In genomic region chr7:73342645-73343044, GRCh38 we compare ENCODE assay signal across 1 cellular context.
A peak's percentile ranks its signal among the peaks of the same experiment; 100 is the strongest.
TF ChIP-seq lines count a peak whose summit lies in the region.

No MANE protein-coding gene starts in this region.

TF ChIP-seq in HepG2, 621 proteins besides CTCF, POLR2A, EP300 and RAD21 (continued from another document and continues in another):
- no peak for TF ChIP-seq LCORL (IDR thresholded peaks at IDR 0.05)
- peak; percentile 56; the same call in 1 of the 2 replicates for TF ChIP-seq LCORL (CRISPR knock-in tag; IDR thresholded peaks at IDR 0.05)
- TF ChIP-seq HOXD1 (CRISPR knock-in tag; IDR thresholded peaks at IDR 0.05) = 0 out of 2 replicates have a peak, but pooled peaks have one; percentile 30
- TF ChIP-seq ZNF326 (CRISPR knock-in tag; IDR thresholded peaks at IDR 0.05; ENCODE audit: borderline replicate concordance) = no peak
- peak; percentile 27; the same call in 1 of the 2 replicates for TF ChIP-seq GATAD2A (CRISPR knock-in tag; IDR thresholded peaks at IDR 0.05)
- TF ChIP-seq ZBTB3 (CRISPR knock-in tag; IDR thresholded peaks at IDR 0.05; ENCODE audit: borderline replicate concordance, low read depth) = no peak
- no peak for TF ChIP-seq ZNF318 (CRISPR knock-in tag; IDR thresholded peaks at IDR 0.05)
- TF ChIP-seq FIP1L1 (IDR thresholded peaks at IDR 0.05; ENCODE audit: borderline replicate concordance, insufficient read depth, low read depth, low read length) = no peak
- no peak for TF ChIP-seq ZNF569 (CRISPR knock-in tag; IDR thresholded peaks at IDR 0.05; ENCODE audit: borderline replicate concordance)
- no peak for TF ChIP-seq ZNF572 (CRISPR knock-in tag; IDR thresholded peaks at IDR 0.05)
- no peak for TF ChIP-seq ZNF264 (CRISPR knock-in tag; IDR thresholded peaks at IDR 0.05)
- no peak; the same call in 1 of the 2 replicates for TF ChIP-seq TARDBP (CRISPR knock-in tag; IDR thresholded peaks at IDR 0.05)
- TF ChIP-seq ZNF124 (CRISPR knock-in tag; IDR thresholded peaks at IDR 0.05) = no peak
- no peak for TF ChIP-seq HIVEP1 (CRISPR knock-in tag; IDR thresholded peaks at IDR 0.05)
- 0 out of 2 replicates have a peak, but pooled peaks have one; percentile 32 for TF ChIP-seq ZNF331 (CRISPR knock-in tag; IDR thresholded peaks at IDR 0.05)
- TF ChIP-seq FOXJ3 (CRISPR knock-in tag; IDR thresholded peaks at IDR 0.05; ENCODE audit: borderline replicate concordance) = peak; percentile 45; the same call in 1 of the 2 replicates
- 0 out of 2 replicates have a peak, but pooled peaks have one; percentile 11 for TF ChIP-seq PATZ1 (CRISPR knock-in tag; IDR thresholded peaks at IDR 0.05)
- no peak for TF ChIP-seq GPN1 (CRISPR knock-in tag; IDR thresholded peaks at IDR 0.05; ENCODE audit: borderline replicate concordance)
- TF ChIP-seq TEAD2 (CRISPR knock-in tag; IDR thresholded peaks at IDR 0.05) = peak; percentile 79; the same call in 1 of the 2 replicates
- TF ChIP-seq HINFP (CRISPR knock-in tag; IDR thresholded peaks at IDR 0.05; ENCODE audit: low read depth) = 0 out of 2 replicates have a peak, but pooled peaks have one; percentile 22
- 0 out of 2 replicates have a peak, but pooled peaks have one; percentile 44 for TF ChIP-seq ZNF557 (CRISPR knock-in tag; IDR thresholded peaks at IDR 0.05)
- peak; percentile 28; the same call in 1 of the 2 replicates for TF ChIP-seq SALL2 (CRISPR knock-in tag; IDR thresholded peaks at IDR 0.05)
- TF ChIP-seq, protein P1, sequence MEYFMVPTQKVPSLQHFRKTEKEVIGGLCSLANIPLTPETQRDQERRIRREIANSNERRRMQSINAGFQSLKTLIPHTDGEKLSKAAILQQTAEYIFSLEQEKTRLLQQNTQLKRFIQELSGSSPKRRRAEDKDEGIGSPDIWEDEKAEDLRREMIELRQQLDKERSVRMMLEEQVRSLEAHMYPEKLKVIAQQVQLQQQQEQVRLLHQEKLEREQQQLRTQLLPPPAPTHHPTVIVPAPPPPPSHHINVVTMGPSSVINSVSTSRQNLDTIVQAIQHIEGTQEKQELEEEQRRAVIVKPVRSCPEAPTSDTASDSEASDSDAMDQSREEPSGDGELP (IDR thresholded peaks at IDR 0.05; ENCODE audit: borderline replicate concordance, low read depth) = peak; percentile 90; the same call in 1 of the 2 replicates
- no peak for TF ChIP-seq KLF13 (CRISPR knock-in tag; IDR thresholded peaks at IDR 0.05)
- TF ChIP-seq SALL1 (CRISPR knock-in tag; IDR thresholded peaks at IDR 0.05) = peak; percentile 53; the same call in 1 of the 2 replicates
- TF ChIP-seq FOXA3 (CRISPR knock-in tag; IDR thresholded peaks at IDR 0.05) = peak; percentile 60; the same call in 1 of the 2 replicates
- TF ChIP-seq ZNF605 (CRISPR knock-in tag; IDR thresholded peaks at IDR 0.05) = peak; percentile 67
- TF ChIP-seq NCOR1 (IDR thresholded peaks at IDR 0.05; ENCODE audit: borderline replicate concordance, low read length) = no peak
- TF ChIP-seq, protein P2, sequence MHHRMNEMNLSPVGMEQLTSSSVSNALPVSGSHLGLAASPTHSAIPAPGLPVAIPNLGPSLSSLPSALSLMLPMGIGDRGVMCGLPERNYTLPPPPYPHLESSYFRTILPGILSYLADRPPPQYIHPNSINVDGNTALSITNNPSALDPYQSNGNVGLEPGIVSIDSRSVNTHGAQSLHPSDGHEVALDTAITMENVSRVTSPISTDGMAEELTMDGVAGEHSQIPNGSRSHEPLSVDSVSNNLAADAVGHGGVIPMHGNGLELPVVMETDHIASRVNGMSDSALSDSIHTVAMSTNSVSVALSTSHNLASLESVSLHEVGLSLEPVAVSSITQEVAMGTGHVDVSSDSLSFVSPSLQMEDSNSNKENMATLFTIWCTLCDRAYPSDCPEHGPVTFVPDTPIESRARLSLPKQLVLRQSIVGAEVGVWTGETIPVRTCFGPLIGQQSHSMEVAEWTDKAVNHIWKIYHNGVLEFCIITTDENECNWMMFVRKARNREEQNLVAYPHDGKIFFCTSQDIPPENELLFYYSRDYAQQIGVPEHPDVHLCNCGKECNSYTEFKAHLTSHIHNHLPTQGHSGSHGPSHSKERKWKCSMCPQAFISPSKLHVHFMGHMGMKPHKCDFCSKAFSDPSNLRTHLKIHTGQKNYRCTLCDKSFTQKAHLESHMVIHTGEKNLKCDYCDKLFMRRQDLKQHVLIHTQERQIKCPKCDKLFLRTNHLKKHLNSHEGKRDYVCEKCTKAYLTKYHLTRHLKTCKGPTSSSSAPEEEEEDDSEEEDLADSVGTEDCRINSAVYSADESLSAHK (CRISPR knock-in tag; IDR thresholded peaks at IDR 0.05; ENCODE audit: borderline replicate concordance) = no peak
- peak; percentile 31; the same call in 1 of the 2 replicates for TF ChIP-seq SIX1 (CRISPR knock-in tag; IDR thresholded peaks at IDR 0.05; ENCODE audit: borderline replicate concordance)
- TF ChIP-seq GFI1 (CRISPR knock-in tag; IDR thresholded peaks at IDR 0.05; ENCODE audit: borderline replicate concordance) = peak; percentile 56; the same call in 1 of the 2 replicates
- no peak for TF ChIP-seq SMAD9 (CRISPR knock-in tag; IDR thresholded peaks at IDR 0.05)
- peak; percentile 83 for TF ChIP-seq SMC3 (IDR thresholded peaks at IDR 0.05; ENCODE audit: low read length)
- peak; percentile 45; the same call in 1 of the 2 replicates for TF ChIP-seq KDM2A (CRISPR knock-in tag; IDR thresholded peaks at IDR 0.05; ENCODE audit: borderline replicate concordance, low read depth)
- TF ChIP-seq ZNF614 (CRISPR knock-in tag; IDR thresholded peaks at IDR 0.05; ENCODE audit: borderline replicate concordance) = peak; percentile 54; the same call in 1 of the 2 replicates
- TF ChIP-seq NKX3-1 (CRISPR knock-in tag; IDR thresholded peaks at IDR 0.05) = peak; percentile 28; the same call in 1 of the 2 replicates
- TF ChIP-seq TEAD3 (CRISPR knock-in tag; optimal IDR thresholded peaks at IDR 0.05; ENCODE audit: borderline replicate concordance) = peak; percentile 100
- no peak for TF ChIP-seq KDM5B (CRISPR knock-in tag; IDR thresholded peaks at IDR 0.05; ENCODE audit: borderline replicate concordance)
- TF ChIP-seq BRCA1 (CRISPR knock-in tag; IDR thresholded peaks at IDR 0.05) = peak; percentile 47; the same call in 1 of the 2 replicates
- TF ChIP-seq ZBTB38 (CRISPR knock-in tag; IDR thresholded peaks at IDR 0.05) = 0 out of 2 replicates have a peak, but pooled peaks have one; percentile 58
- TF ChIP-seq, protein P3, sequence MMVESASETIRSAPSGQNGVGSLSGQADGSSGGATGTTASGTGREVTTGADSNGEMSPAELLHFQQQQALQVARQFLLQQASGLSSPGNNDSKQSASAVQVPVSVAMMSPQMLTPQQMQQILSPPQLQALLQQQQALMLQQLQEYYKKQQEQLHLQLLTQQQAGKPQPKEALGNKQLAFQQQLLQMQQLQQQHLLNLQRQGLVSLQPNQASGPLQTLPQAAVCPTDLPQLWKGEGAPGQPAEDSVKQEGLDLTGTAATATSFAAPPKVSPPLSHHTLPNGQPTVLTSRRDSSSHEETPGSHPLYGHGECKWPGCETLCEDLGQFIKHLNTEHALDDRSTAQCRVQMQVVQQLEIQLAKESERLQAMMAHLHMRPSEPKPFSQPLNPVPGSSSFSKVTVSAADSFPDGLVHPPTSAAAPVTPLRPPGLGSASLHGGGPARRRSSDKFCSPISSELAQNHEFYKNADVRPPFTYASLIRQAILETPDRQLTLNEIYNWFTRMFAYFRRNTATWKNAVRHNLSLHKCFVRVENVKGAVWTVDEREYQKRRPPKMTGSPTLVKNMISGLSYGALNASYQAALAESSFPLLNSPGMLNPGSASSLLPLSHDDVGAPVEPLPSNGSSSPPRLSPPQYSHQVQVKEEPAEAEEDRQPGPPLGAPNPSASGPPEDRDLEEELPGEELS (CRISPR knock-in tag; IDR thresholded peaks at IDR 0.05) = peak; percentile 46
- peak; percentile 23; the same call in 1 of the 2 replicates for TF ChIP-seq FOXO1 (CRISPR knock-in tag; IDR thresholded peaks at IDR 0.05)
- TF ChIP-seq KLF16 (CRISPR knock-in tag; IDR thresholded peaks at IDR 0.05) = peak in 1 of 2 experiments; percentile 43; a peak in 1 of 4 replicates
- no peak for TF ChIP-seq ZNF639 (CRISPR knock-in tag; conservative IDR thresholded peaks at IDR 0.05)
- TF ChIP-seq ZNF556 (CRISPR knock-in tag; IDR thresholded peaks at IDR 0.05; ENCODE audit: borderline replicate concordance) = 0 out of 2 replicates have a peak, but pooled peaks have one; percentile 65
- no peak for TF ChIP-seq BCL6 (CRISPR knock-in tag; IDR thresholded peaks at IDR 0.05)
- no peak for TF ChIP-seq ZNF644 (CRISPR knock-in tag; IDR thresholded peaks at IDR 0.05; ENCODE audit: low read depth)
